ENCODE assay signal across 10 cellular contexts in the genomic region with DNA sequence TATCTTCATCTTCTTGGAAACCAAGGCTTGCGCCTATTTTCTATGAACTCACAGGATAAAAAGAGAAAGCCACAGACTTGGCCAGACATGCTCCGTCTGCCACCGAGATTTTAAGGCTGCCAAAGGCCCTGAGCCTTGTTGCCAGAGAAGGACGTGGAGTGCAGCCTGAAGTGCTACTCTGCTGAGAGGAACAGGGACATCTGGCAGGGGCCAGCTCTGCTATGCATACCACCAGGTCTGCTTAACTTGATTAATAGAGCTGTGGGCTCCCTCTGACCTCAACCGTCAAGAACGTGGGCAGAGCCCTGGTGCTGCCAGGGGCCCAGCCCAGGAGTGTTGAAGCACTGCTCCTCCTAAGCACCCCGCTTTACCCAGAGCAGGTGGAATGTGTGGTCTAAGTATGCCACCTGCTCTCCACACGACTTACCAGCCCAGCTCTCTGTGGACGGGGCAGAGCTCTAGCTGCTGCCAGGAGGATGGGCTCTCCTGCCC. TPM values are rescaled to one million over a fixed set of nuclear protein-coding genes. Genes with fewer than 3 reads are reported as not detected.
A peak's percentile ranks its signal among the peaks of the same experiment; 100 is the strongest.
DNase-seq lines count a peak whose midpoint lies in the region; ATAC-seq and TF ChIP-seq lines count a peak whose summit lies in the region.
"Had no signal": no experiment of that assay in that cellular context is flagged by ENCODE, and none has a peak within 500 bp of the region (broad histone marks: within the 10 kb centered on the region; RNA-seq: fewer than 3 reads in every experiment).

No MANE protein-coding gene starts in this region.

- TF ChIP-seq POLR2A in transverse colon (IDR thresholded peaks at IDR 0.05): no peak

- peak overlapping the region; percentile 0 for H3K9ac ChIP-seq in muscle layer of colon (ENCODE audit: low read length)

- ATAC-seq in HG02981 (IDR thresholded peaks at IDR 0.05; ENCODE audit: unreplicated experiment): no peak

- H3K27me3 ChIP-seq in dorsolateral prefrontal cortex (no peaks in the 10 kb centered on the region), muscle layer of colon (ENCODE audit: control insufficient read depth in 1 of 2, insufficient read depth in 2 of 2, low read length in 2 of 2) (no peaks in the 10 kb centered on the region), transverse colon (no peaks in the 10 kb centered on the region), HAP-1 (ENCODE audit: low read depth) (no peaks in the 10 kb centered on the region)

- intact Hi-C loops in dorsolateral prefrontal cortex (cut with DNase I): no loop called here
- intact Hi-C loops in transverse colon (cut with DNase I; ENCODE audit: low total_unique reads): no loop called here

- in situ Hi-C loops in transverse colon (cut with MboI; ENCODE audit: low pct_ligation_motif_present in 1 of 4, low pct_unique_long_range_greater_than_20kb in 1 of 4, low sequenced_read_pairs in 3 of 4): no loop called here
- in situ Hi-C loops in HAP-1 (cut with MboI; ENCODE audit: low sequenced_read_pairs): no loop called here

- H3K36me3 ChIP-seq in muscle layer of colon (ENCODE audit: insufficient read depth, low read length) (peaks cover 56% of the 10 kb centered on the region), transverse colon (peaks cover 0 to 27% (median 9%) of the 10 kb centered on the region in 4 donors), HAP-1 (replicated peaks) (peaks cover 37% of the 10 kb centered on the region)

- peak; percentile 18 for DNase-seq in NCI-H82 treated with DMSO at 0.1 percent for 48 hours (lab: John Stamatoyannopoulos, UW; ENCODE audit: unreplicated experiment)
- peak in 3 of 10 donors; percentile 21 to 83 (median 39) for DNase-seq in dorsolateral prefrontal cortex
- DNase-seq in transverse colon: no peak
- no peak for DNase-seq in HAP-1 (ENCODE audit: low spot score in 2 of 2)
- DNase-seq in COLO668 (lab: John Stamatoyannopoulos, UW; ENCODE audit: unreplicated experiment): no peak
- DNase-seq: activated CD4-positive, alpha-beta T cell treated with anti-CD3 and anti-CD28 coated beads, Interleukin-2, amount 10 ng/mL, durations not matched to agents 24 days and 14 days; activated naive CD4-positive, alpha-beta T cell treated with anti-CD3 and anti-CD28 coated beads for 36 hours had no signal

- H3K9me3 ChIP-seq in muscle layer of colon (ENCODE audit: low read length) (no peaks in the 10 kb centered on the region), transverse colon (no peaks in the 10 kb centered on the region), HAP-1 (no peaks in the 10 kb centered on the region)

- H3K27ac ChIP-seq in dorsolateral prefrontal cortex (peak overlapping the region in 46 of 59 donors; percentile 8 to 82 (median 52)), muscle layer of colon (ENCODE audit: low read depth, low read length) (peak overlapping the region; percentile 14), transverse colon (peak overlapping the region; percentile 30 to 60 (median 46))

- no peak for TF ChIP-seq CTCF in dorsolateral prefrontal cortex (IDR thresholded peaks at IDR 0.05 in 54 of 56, conservative IDR thresholded peaks at IDR 0.05 in 2 of 56; ENCODE audit: low read depth in 1 of 56, partially characterized antibody in 56 of 56)
- TF ChIP-seq CTCF in transverse colon (IDR thresholded peaks at IDR 0.05): no peak

- TF ChIP-seq EP300 in transverse colon (IDR thresholded peaks at IDR 0.05; ENCODE audit: low read depth): no peak

- 76 to 80% methylated on average over 1 to 9 of the region's 9 CpGs for WGBS in transverse colon (ENCODE audit: low coverage in 1 of 2), 2 donors

- H3K4me3 ChIP-seq in dorsolateral prefrontal cortex (no peak overlapping the region), muscle layer of colon (ENCODE audit: low read depth in 1 of 2, low read length in 2 of 2) (no peak overlapping the region), transverse colon (no peak overlapping the region), HAP-1 (no peak overlapping the region)

- peaks cover 14% of the 10 kb centered on the region for H3K4me1 ChIP-seq in muscle layer of colon (ENCODE audit: insufficient read depth, low read length)
- peaks cover 7 to 26% (median 20%) of the 10 kb centered on the region in 4 donors for H3K4me1 ChIP-seq in transverse colon
- no peaks in the 10 kb centered on the region for H3K4me1 ChIP-seq in HAP-1

RNA-seq across cellular contexts. Expression of a gene that starts 10.5 kb away (rescaled TPM):
- 1 to 10 TPM in 8 of 120 experiments, under 1 TPM in 41, not detected in 71; 0.22 to 1.4 (median 0.52) TPM for total RNA-seq in dorsolateral prefrontal cortex
- under 1 TPM in 1 of 4 donors, not detected in 3; 0.48 TPM for total RNA-seq in transverse colon
- total RNA-seq: activated CD4-positive, alpha-beta T cell treated with anti-CD3 and anti-CD28 coated beads, Interleukin-2, amount 10 ng/mL, durations not matched to agents 24 days and 14 days; activated naive CD4-positive, alpha-beta T cell treated with anti-CD3 and anti-CD28 coated beads for 36 hours; SK-MEL-5 had no signal

RNA-seq across cellular contexts. Expression of a gene that starts 16.7 kb away (rescaled TPM):
- total RNA-seq in dorsolateral prefrontal cortex: 10 to 100 TPM; 41.8 to 80.3 (median 60.8) TPM
- 10 to 100 TPM; 12.3 to 61.7 (median 49.9) TPM for total RNA-seq in transverse colon

RNA-seq across cellular contexts. Expression of a gene that starts 51.7 kb away (rescaled TPM):
- total RNA-seq in dorsolateral prefrontal cortex: 10 to 100 TPM in 105 of 120 experiments, 1 to 10 TPM in 15; 6.6 to 45.5 (median 15.6) TPM
- total RNA-seq in transverse colon: 100 to 1,000 TPM; 229 to 300 (median 272) TPM
- total RNA-seq: activated CD4-positive, alpha-beta T cell treated with anti-CD3 and anti-CD28 coated beads, Interleukin-2, amount 10 ng/mL, durations not matched to agents 24 days and 14 days; activated naive CD4-positive, alpha-beta T cell treated with anti-CD3 and anti-CD28 coated beads for 36 hours; SK-MEL-5 had no signal

Comparison
In these comparisons a context has a peak if more than half of its experiments do, and no peak if none do; other contexts are left out.
1. RNA of a gene that starts 51.7 kb away (total RNA-seq): 229 to 300 TPM in transverse colon; 6.6 to 45.5 TPM in dorsolateral prefrontal cortex; every median in the first group is over 4 times any median in the second.
2. Peak in every context shown above with its lines, with median percentiles within 50 percentile points of each other: H3K27ac ChIP-seq.